In the genomic region with DNA sequence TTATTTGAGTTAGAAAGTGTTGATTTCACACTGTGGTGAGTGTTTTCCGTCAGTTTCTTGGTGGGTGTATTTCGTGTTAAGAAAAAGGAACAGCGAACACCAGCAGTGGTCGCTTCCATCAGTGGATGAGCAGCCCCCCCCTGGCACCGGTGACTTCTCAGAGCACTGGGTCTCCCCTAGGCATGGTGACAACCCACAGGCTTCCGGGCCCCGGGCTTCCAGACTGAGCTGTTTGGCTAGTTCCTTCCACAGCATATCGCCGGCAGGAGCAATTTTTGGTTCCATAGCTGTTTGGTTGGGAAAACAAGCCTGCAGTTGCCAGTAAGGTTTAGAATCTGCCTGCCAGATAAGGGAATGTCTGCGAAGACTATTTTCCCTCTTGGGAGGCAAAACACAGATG, we compare ENCODE assay signal across 22 cellular contexts. TPM values are rescaled to one million over a fixed set of nuclear protein-coding genes. Genes with fewer than 3 reads are reported as not detected.
DNase-seq lines count a peak whose midpoint lies in the region; ATAC-seq and TF ChIP-seq lines count a peak whose summit lies in the region.
"Had no signal": no experiment of that assay in that cellular context is flagged by ENCODE, and none has a peak within 500 bp of the region (broad histone marks: within the 10 kb centered on the region; RNA-seq: fewer than 3 reads in every experiment).

No MANE protein-coding gene starts in this region.

- DNase-seq in GM23338 (ENCODE audit: low spot score) = no peak
- no peak for DNase-seq in glutamatergic neuron
- DNase-seq in osteoblast (ENCODE audit: insufficient read length, low spot score, missing footprints) = peak; percentile 17
- DNase-seq in activated T-cell treated with anti-CD3 and anti-CD28 coated beads, Interleukin-2, amount 50 U/mL, for 1 hour = no peak
- DNase-seq in endothelial cell (ENCODE audit: low spot score) = no peak
- DNase-seq: 8988T; ACHN; AML-193; BE2C; CD4-positive, alpha-beta T cell; CD8-positive, alpha-beta memory T cell; DMS 273 treated with DMSO at 0.1 percent for 48 hours; DMS53; DMS79 treated with DMSO at 0.1 percent for 48 hours; GF-D8; H7; HCEC 1CT had no signal

- H3K4me2 ChIP-seq in GM23338 (no peak overlapping the region), osteoblast (ENCODE audit: insufficient read depth, low read length) (no peak overlapping the region)
- H3K4me2 ChIP-seq: A549; BLaER1 treated with 17β-estradiol and CSF1 and Interleukin-3, amounts not matched to agents 10 nM and 100 nM had no signal

- TF ChIP-seq CTCF in GM23338 (conservative IDR thresholded peaks at IDR 0.05; ENCODE audit: low read depth in 2 of 2) = no peak
- no peak for TF ChIP-seq CTCF in glutamatergic neuron (IDR thresholded peaks at IDR 0.05; ENCODE audit: partially characterized antibody, unreplicated experiment)
- TF ChIP-seq CTCF in osteoblast (IDR thresholded peaks at IDR 0.05; ENCODE audit: extremely low read depth, low read depth, low read length) = no peak
- no peak for TF ChIP-seq CTCF in endothelial cell (IDR thresholded peaks at IDR 0.05; ENCODE audit: unreplicated experiment)

- H3F3A ChIP-seq in GM23338 (replicated peaks; ENCODE audit: low read depth) = no peaks in the 10 kb centered on the region

- H3K9me3 Mint-ChIP-seq in GM23338 = peaks cover 5% of the 10 kb centered on the region; the same call in 1 of the 3 replicates
- peaks cover 11% of the 10 kb centered on the region for H3K9me3 Mint-ChIP-seq in glutamatergic neuron (ENCODE audit: unreplicated experiment)
- no peaks in the 10 kb centered on the region for H3K9me3 Mint-ChIP-seq in endothelial cell (ENCODE audit: unreplicated experiment)
- H3K9me3 Mint-ChIP-seq: CD4-positive, alpha-beta T cell had no signal

- H3K36me3 ChIP-seq in GM23338 (ENCODE audit: insufficient read depth) (no peaks in the 10 kb centered on the region), osteoblast (ENCODE audit: insufficient read depth, low read length) (no peaks in the 10 kb centered on the region)
- H3K36me3 ChIP-seq: BE2C; BLaER1 treated with 17β-estradiol and CSF1 and Interleukin-3, amounts not matched to agents 10 nM and 100 nM had no signal

- no peaks in the 10 kb centered on the region for H3K27me3 ChIP-seq in GM23338 (ENCODE audit: insufficient read depth)
- H3K27me3 ChIP-seq in osteoblast (ENCODE audit: insufficient read depth, low read length) = no peaks in the 10 kb centered on the region
- H3K27me3 ChIP-seq: BE2C; BLaER1 treated with 17β-estradiol and CSF1 and Interleukin-3, amounts not matched to agents 10 nM and 100 nM had no signal

- no peaks in the 10 kb centered on the region; the same call in 2 of the 3 replicates for H3K36me3 Mint-ChIP-seq in GM23338 (ENCODE audit: low read depth)
- no peaks in the 10 kb centered on the region for H3K36me3 Mint-ChIP-seq in glutamatergic neuron (ENCODE audit: unreplicated experiment)
- no peaks in the 10 kb centered on the region for H3K36me3 Mint-ChIP-seq in endothelial cell (ENCODE audit: low read depth, unreplicated experiment)
- H3K36me3 Mint-ChIP-seq: CD14-positive monocyte; CD8-positive, alpha-beta memory T cell had no signal

- H3K9me3 ChIP-seq in osteoblast (ENCODE audit: low read depth, low read length) = no peaks in the 10 kb centered on the region
- H3K9me3 ChIP-seq: A549; BE2C; BLaER1 treated with 17β-estradiol and CSF1 and Interleukin-3, amounts not matched to agents 10 nM and 100 nM had no signal

- no peak overlapping the region for H2AFZ ChIP-seq in GM23338
- H2AFZ ChIP-seq in osteoblast (ENCODE audit: low read length) = no peak overlapping the region

- H3K4me1 ChIP-seq in GM23338 (ENCODE audit: insufficient read depth) (peaks cover 23% of the 10 kb centered on the region), osteoblast (ENCODE audit: insufficient read depth, low read length) (no peaks in the 10 kb centered on the region)
- H3K4me1 ChIP-seq: A549; BLaER1 treated with 17β-estradiol and CSF1 and Interleukin-3, amounts not matched to agents 10 nM and 100 nM had no signal

- H3K27ac ChIP-seq in GM23338 (ENCODE audit: low read depth) = no peak overlapping the region
- no peak overlapping the region for H3K27ac ChIP-seq in osteoblast (ENCODE audit: low read depth, low read length)
- H3K27ac ChIP-seq: A549; BLaER1 treated with 17β-estradiol and CSF1 and Interleukin-3, amounts not matched to agents 10 nM and 100 nM had no signal

- no peak overlapping the region for H3K4me3 ChIP-seq in GM23338
- no peak overlapping the region for H3K4me3 ChIP-seq in osteoblast (ENCODE audit: insufficient read depth, low read length)
- H3K4me3 ChIP-seq: A549; BLaER1 treated with 17β-estradiol and CSF1 and Interleukin-3, amounts not matched to agents 10 nM and 100 nM had no signal

- H3K4me1 Mint-ChIP-seq in GM23338 (peaks cover 39% of the 10 kb centered on the region), glutamatergic neuron (ENCODE audit: low read depth, unreplicated experiment) (peaks cover 43% of the 10 kb centered on the region), endothelial cell (ENCODE audit: unreplicated experiment) (no peaks in the 10 kb centered on the region)
- H3K4me1 Mint-ChIP-seq: CD14-positive monocyte; CD8-positive, alpha-beta memory T cell had no signal

- H3K27me3 Mint-ChIP-seq in GM23338 (ENCODE audit: insufficient read depth, low read depth, poor library complexity) (peaks cover 9% of the 10 kb centered on the region), glutamatergic neuron (ENCODE audit: unreplicated experiment) (peaks cover 8% of the 10 kb centered on the region), endothelial cell (ENCODE audit: unreplicated experiment) (peaks cover 3% of the 10 kb centered on the region)

- H3K4me3 Mint-ChIP-seq in GM23338 (no peak overlapping the region), glutamatergic neuron (ENCODE audit: unreplicated experiment) (peak overlapping the region; percentile 34), endothelial cell (ENCODE audit: unreplicated experiment) (no peak overlapping the region)
- H3K4me3 Mint-ChIP-seq: CD14-positive monocyte; CD4-positive, alpha-beta T cell; CD8-positive, alpha-beta memory T cell had no signal

- H3K79me2 ChIP-seq in GM23338 (replicated peaks; ENCODE audit: insufficient read depth) (no peaks in the 10 kb centered on the region), osteoblast (ENCODE audit: insufficient read depth, low read length) (no peaks in the 10 kb centered on the region)

- ATAC-seq in GM23338 = no peak
- ATAC-seq in GM21825 (IDR thresholded peaks at IDR 0.05; ENCODE audit: unreplicated experiment) = no peak
- ATAC-seq: A549 had no signal

- peaks cover 5% of the 10 kb centered on the region; the same call in 1 of the 2 replicates for H3K9me2 ChIP-seq in GM23338 (ENCODE audit: insufficient read depth)

- peak overlapping the region; percentile 17 for H3K27ac Mint-ChIP-seq in GM23338
- peak overlapping the region; percentile 98 for H3K27ac Mint-ChIP-seq in glutamatergic neuron (ENCODE audit: unreplicated experiment)
- no peak overlapping the region for H3K27ac Mint-ChIP-seq in endothelial cell (ENCODE audit: unreplicated experiment)
- H3K27ac Mint-ChIP-seq: CD14-positive monocyte; CD4-positive, alpha-beta T cell; CD8-positive, alpha-beta memory T cell had no signal

- H4K20me1 ChIP-seq in GM23338 (replicated peaks; ENCODE audit: insufficient read depth) = no peaks in the 10 kb centered on the region
- no peaks in the 10 kb centered on the region for H4K20me1 ChIP-seq in osteoblast (ENCODE audit: insufficient read depth, low read length)
- H4K20me1 ChIP-seq: BLaER1 treated with 17β-estradiol and CSF1 and Interleukin-3, amounts not matched to agents 10 nM and 100 nM had no signal

TF ChIP-seq in GM23338, 12 proteins besides CTCF, POLR2A, EP300 and RAD21 (continues in another document):
- TF ChIP-seq JUNB (IDR thresholded peaks at IDR 0.05; ENCODE audit: unreplicated experiment) (no peak), POLR2AphosphoS5 (IDR thresholded peaks at IDR 0.05; ENCODE audit: low read depth) (no peak), EZH2 (IDR thresholded peaks at IDR 0.05; ENCODE audit: low read depth, unreplicated experiment) (no peak), STAT1 (IDR thresholded peaks at IDR 0.05; ENCODE audit: unreplicated experiment) (no peak), EZH2phosphoT487 (IDR thresholded peaks at IDR 0.05; ENCODE audit: unreplicated experiment) (no peak), ZNF331 (CRISPR knock-in tag; IDR thresholded peaks at IDR 0.05; ENCODE audit: low read depth) (no peak), NANOG (IDR thresholded peaks at IDR 0.05; ENCODE audit: borderline replicate concordance) (no peak), CREB1 (CRISPR knock-in tag; IDR thresholded peaks at IDR 0.05; ENCODE audit: low read depth) (no peak)
- TF ChIP-seq, protein P1, sequence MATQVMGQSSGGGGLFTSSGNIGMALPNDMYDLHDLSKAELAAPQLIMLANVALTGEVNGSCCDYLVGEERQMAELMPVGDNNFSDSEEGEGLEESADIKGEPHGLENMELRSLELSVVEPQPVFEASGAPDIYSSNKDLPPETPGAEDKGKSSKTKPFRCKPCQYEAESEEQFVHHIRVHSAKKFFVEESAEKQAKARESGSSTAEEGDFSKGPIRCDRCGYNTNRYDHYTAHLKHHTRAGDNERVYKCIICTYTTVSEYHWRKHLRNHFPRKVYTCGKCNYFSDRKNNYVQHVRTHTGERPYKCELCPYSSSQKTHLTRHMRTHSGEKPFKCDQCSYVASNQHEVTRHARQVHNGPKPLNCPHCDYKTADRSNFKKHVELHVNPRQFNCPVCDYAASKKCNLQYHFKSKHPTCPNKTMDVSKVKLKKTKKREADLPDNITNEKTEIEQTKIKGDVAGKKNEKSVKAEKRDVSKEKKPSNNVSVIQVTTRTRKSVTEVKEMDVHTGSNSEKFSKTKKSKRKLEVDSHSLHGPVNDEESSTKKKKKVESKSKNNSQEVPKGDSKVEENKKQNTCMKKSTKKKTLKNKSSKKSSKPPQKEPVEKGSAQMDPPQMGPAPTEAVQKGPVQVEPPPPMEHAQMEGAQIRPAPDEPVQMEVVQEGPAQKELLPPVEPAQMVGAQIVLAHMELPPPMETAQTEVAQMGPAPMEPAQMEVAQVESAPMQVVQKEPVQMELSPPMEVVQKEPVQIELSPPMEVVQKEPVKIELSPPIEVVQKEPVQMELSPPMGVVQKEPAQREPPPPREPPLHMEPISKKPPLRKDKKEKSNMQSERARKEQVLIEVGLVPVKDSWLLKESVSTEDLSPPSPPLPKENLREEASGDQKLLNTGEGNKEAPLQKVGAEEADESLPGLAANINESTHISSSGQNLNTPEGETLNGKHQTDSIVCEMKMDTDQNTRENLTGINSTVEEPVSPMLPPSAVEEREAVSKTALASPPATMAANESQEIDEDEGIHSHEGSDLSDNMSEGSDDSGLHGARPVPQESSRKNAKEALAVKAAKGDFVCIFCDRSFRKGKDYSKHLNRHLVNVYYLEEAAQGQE (IDR thresholded peaks at IDR 0.05; ENCODE audit: unreplicated experiment) = no peak

RNA-seq across cellular contexts. Expression of gene ZNF536, which starts 18.8 kb away (rescaled TPM):
- total RNA-seq in GM23338 (2014; rRNA removed; shearing (Covaris generic)) = 0.07 TPM in 1 of 2 replicates, not detected in the other
- polyA plus RNA-seq in GM23338 (2016; fragmentation: Nextera tagmentation; extraction: Ambion mirVana) = 0.30 TPM in 1 of 2 replicates, not detected in the other
- total RNA-seq in glutamatergic neuron (ENCODE audit: unreplicated experiment) (24.9 TPM), osteoblast (not detected in 2 replicates), endothelial cell (ENCODE audit: unreplicated experiment) (0.33 TPM)
- total RNA-seq: CD4-positive, alpha-beta T cell; CD8-positive, alpha-beta memory T cell; G401 had no signal
- polyA plus RNA-seq: A549; CD14-positive monocyte; CD8-positive, alpha-beta memory T cell had no signal

Comparison
In these comparisons a context has a peak if more than half of its experiments do, and no peak if none do; other contexts are left out.
1. RNA of gene ZNF536, which starts 18.8 kb away (total RNA-seq): 24.9 TPM in glutamatergic neuron (single experiment); 0.33 TPM in endothelial cell (single experiment), 0.07 TPM in GM23338 and not detected in osteoblast; every median in the first group is over 10 times any median in the second.